Comparison of ENCODE assay signal across 12 cellular contexts in the genomic region with DNA sequence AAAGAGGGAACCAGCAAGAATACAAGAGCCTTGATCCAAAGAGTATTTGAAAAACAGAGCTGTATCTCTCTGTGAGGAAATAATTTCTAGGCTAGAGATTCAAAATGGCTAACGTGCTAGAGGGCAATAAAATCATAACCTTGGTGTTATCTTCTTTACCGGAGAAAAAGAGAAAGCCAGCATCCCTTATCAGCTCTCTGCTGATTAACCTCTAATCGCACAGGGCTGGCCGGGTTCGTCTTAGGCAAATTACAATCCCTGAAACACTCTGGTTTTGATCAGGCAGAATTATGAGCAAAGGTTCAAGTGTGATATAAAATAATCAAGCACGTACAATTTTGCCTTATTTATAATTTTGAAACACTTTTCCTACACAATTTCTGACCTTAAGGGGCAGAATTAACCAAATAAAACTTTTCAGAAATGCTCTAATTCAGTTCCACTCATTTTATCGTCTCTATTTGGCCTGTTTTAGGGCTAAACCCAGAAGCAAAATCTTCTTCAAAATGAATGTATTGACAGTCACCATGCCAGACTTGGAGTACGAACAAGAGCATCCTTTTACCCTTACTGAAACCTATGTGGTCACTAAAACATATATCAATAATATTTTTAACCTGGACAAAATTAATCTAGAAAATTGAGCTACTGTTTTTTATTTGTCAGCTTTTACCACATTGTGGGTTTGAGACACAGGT. TPM values are rescaled to one million over a fixed set of nuclear protein-coding genes. Genes with fewer than 3 reads are reported as not detected.
DNase-seq lines count a peak whose midpoint lies in the region; ATAC-seq, FAIRE-seq and TF ChIP-seq lines count a peak whose summit lies in the region.
"Had no signal": no experiment of that assay in that cellular context is flagged by ENCODE, and none has a peak within 500 bp of the region (broad histone marks: within the 10 kb centered on the region; RNA-seq: fewer than 3 reads in every experiment).

No MANE protein-coding gene starts in this region.

- no peaks in the 10 kb centered on the region for H3K36me3 ChIP-seq in OCI-LY3 (replicated peaks; ENCODE audit: low read depth, low read length)
- no peaks in the 10 kb centered on the region for H3K36me3 ChIP-seq in GM12878 (ENCODE audit: control insufficient read depth in 2 of 2, insufficient read depth in 2 of 2, low read length in 1 of 2)
- H3K36me3 ChIP-seq in lower lobe of right lung = no peaks in the 10 kb centered on the region
- H3K36me3 ChIP-seq: gastrocnemius medialis, thoracic aorta had no signal

- H3K4me2 ChIP-seq in OCI-LY3 (ENCODE audit: low read length) (peak overlapping the region; percentile 67), GM12878 (ENCODE audit: control insufficient read depth, insufficient read depth) (peak overlapping the region; percentile 78)

- H3K27ac Mint-ChIP-seq in activated T-cell treated with anti-CD3 and anti-CD28 coated beads, Interleukin-2, amount 50 U/mL, for 24 hours = peak overlapping the region; percentile 82
- peak overlapping the region; percentile 92 for H3K27ac Mint-ChIP-seq in stimulated activated naive B cell treated with anti-CD40 and anti-IgM and Interleukin-4, amounts not matched to agents 10 μg/mL and 1 μg/mL and 100 μg/mL, for 72 hours
- no peak overlapping the region for H3K27ac Mint-ChIP-seq in mesothelial cell of epicardium

- peaks cover 15% of the 10 kb centered on the region for H3K36me3 Mint-ChIP-seq in activated T-cell treated with anti-CD3 and anti-CD28 coated beads, Interleukin-2, amount 50 U/mL, for 24 hours (ENCODE audit: low read depth)
- H3K36me3 Mint-ChIP-seq in stimulated activated naive B cell treated with anti-CD40 and anti-IgM and Interleukin-4, amounts not matched to agents 10 μg/mL and 1 μg/mL and 100 μg/mL, for 72 hours = peaks cover 0 to 6% of the 10 kb centered on the region in 2 donors
- H3K36me3 Mint-ChIP-seq in mesothelial cell of epicardium = no peaks in the 10 kb centered on the region

- peak; percentile 44 for FAIRE-seq in GM12878 (lab: Jason Lieb, UNC)

- no peaks in the 10 kb centered on the region for H3K9me3 ChIP-seq in OCI-LY3 (ENCODE audit: insufficient read depth, low read length)
- no peaks in the 10 kb centered on the region for H3K9me3 ChIP-seq in GM12878 (replicated peaks; ENCODE audit: control insufficient read depth, insufficient read depth, low read length)
- H3K9me3 ChIP-seq in lower lobe of right lung = no peaks in the 10 kb centered on the region
- H3K9me3 ChIP-seq: gastrocnemius medialis, thoracic aorta had no signal

- peak; percentile 56 for ATAC-seq in GM12878
- peak; percentile 16 to 28 for ATAC-seq in stimulated activated naive B cell treated with anti-CD40 and anti-IgM and Interleukin-4, amounts not matched to agents 10 μg/mL and 1 μg/mL and 100 μg/mL, for 72 hours (replicated peaks)
- no peak for ATAC-seq in GM18505 (IDR thresholded peaks at IDR 0.05; ENCODE audit: unreplicated experiment)
- ATAC-seq in lower lobe of right lung = no peak

- no peak for TF ChIP-seq RAD21 in GM12878 (IDR thresholded peaks at IDR 0.05; ENCODE audit: insufficient read depth, low read depth, low read length)

- H3K27ac ChIP-seq in OCI-LY3 (ENCODE audit: low read length) (peak overlapping the region; percentile 70), GM12878 (ENCODE audit: control insufficient read depth, insufficient read depth) (peak overlapping the region; percentile 73), lower lobe of right lung (no peak overlapping the region)
- H3K27ac ChIP-seq: gastrocnemius medialis, parathyroid adenoma, thoracic aorta had no signal

- TF ChIP-seq POLR2A in GM12878 (IDR thresholded peaks at IDR 0.05; ENCODE audit: low read depth, low read length) (no peak), GM18505 (IDR thresholded peaks at IDR 0.05; ENCODE audit: borderline replicate concordance, extremely low read depth, insufficient read depth, insufficient read length) (no peak)

- no peaks in the 10 kb centered on the region for H3K9me3 Mint-ChIP-seq in activated T-cell treated with anti-CD3 and anti-CD28 coated beads, Interleukin-2, amount 50 U/mL, for 24 hours
- H3K9me3 Mint-ChIP-seq in stimulated activated naive B cell treated with anti-CD40 and anti-IgM and Interleukin-4, amounts not matched to agents 10 μg/mL and 1 μg/mL and 100 μg/mL, for 72 hours = peaks cover 0 to 1% of the 10 kb centered on the region in 2 donors
- H3K9me3 Mint-ChIP-seq in mesothelial cell of epicardium = no peaks in the 10 kb centered on the region

- intact Hi-C loops in GM12878 (cut with micrococcal nuclease; ENCODE audit: unreplicated experiment) (loop anchor here (1.0 to 5.0 kb wide), 6 partner anchors 29 to 455 kb away; a partner anchor contains a TSS), lower lobe of right lung (cut with DNase I) (no loop called here)

- CTCF ChIA-PET in GM12878 (lab: Yijun Ruan, JAX) = interaction anchor here (0.6 to 6.6 kb wide), 62 partner anchors 9 to 1163 kb away, joined by 3 to 311 read pairs (median 6); a partner anchor contains a TSS

- peaks cover 33% of the 10 kb centered on the region for H3K4me1 Mint-ChIP-seq in activated T-cell treated with anti-CD3 and anti-CD28 coated beads, Interleukin-2, amount 50 U/mL, for 24 hours (ENCODE audit: low read depth)
- peaks cover 18 to 36% of the 10 kb centered on the region in 2 donors for H3K4me1 Mint-ChIP-seq in stimulated activated naive B cell treated with anti-CD40 and anti-IgM and Interleukin-4, amounts not matched to agents 10 μg/mL and 1 μg/mL and 100 μg/mL, for 72 hours
- peaks cover 2% of the 10 kb centered on the region for H3K4me1 Mint-ChIP-seq in mesothelial cell of epicardium

- peak overlapping the region; percentile 50 for H3K9ac ChIP-seq in OCI-LY3 (ENCODE audit: low read length)
- H3K9ac ChIP-seq in GM12878 (ENCODE audit: control insufficient read depth, insufficient read depth, low read length) = peak overlapping the region; percentile 71
- H3K9ac ChIP-seq: parathyroid adenoma had no signal

- RAD21 ChIA-PET in GM12878 (lab: Charles Lee; ENCODE audit: unreplicated experiment) = interaction anchor here (0.7 to 7.2 kb wide), 44 partner anchors 10 to 454 kb away, joined by 3 to 236 read pairs (median 5); a partner anchor contains a TSS

- WGBS in GM12878 (ENCODE audit: insufficient coverage, insufficient replicate concordance, low lambda C conversion rate, missing lambda C conversion rate) = under 1% methylated on average over 8 of the region's 8 CpGs

- no peaks in the 10 kb centered on the region for H3K79me2 ChIP-seq in OCI-LY3 (ENCODE audit: low read length)
- H3K79me2 ChIP-seq in GM12878 (ENCODE audit: control insufficient read depth, insufficient read depth, low read length) = no peaks in the 10 kb centered on the region
- H3K79me2 ChIP-seq: parathyroid adenoma had no signal

- no peak for TF ChIP-seq EP300 in GM12878 (IDR thresholded peaks at IDR 0.05; ENCODE audit: borderline replicate concordance in 1 of 2, control insufficient read depth in 1 of 2, low read depth in 2 of 2, low read length in 2 of 2)

- TF ChIP-seq CTCF in OCI-LY3 (IDR thresholded peaks at IDR 0.05; ENCODE audit: low read depth, low read length) (no peak), GM12878 (IDR thresholded peaks at IDR 0.05 in 2 of 3, conservative IDR thresholded peaks at IDR 0.05 in 1 of 3; ENCODE audit: control insufficient read depth in 2 of 3, extremely low read depth in 1 of 3, insufficient read depth in 1 of 3, low read depth in 3 of 3, low read length in 3 of 3) (no peak), mesothelial cell of epicardium (IDR thresholded peaks at IDR 0.05; ENCODE audit: unreplicated experiment) (no peak), lower lobe of right lung (IDR thresholded peaks at IDR 0.05) (no peak)

- H3K4me1 ChIP-seq in OCI-LY3 (ENCODE audit: low read length) = peaks cover 39% of the 10 kb centered on the region
- peaks cover 23% of the 10 kb centered on the region for H3K4me1 ChIP-seq in GM12878 (ENCODE audit: control insufficient read depth, insufficient read depth, low read length)
- H3K4me1 ChIP-seq in lower lobe of right lung = no peaks in the 10 kb centered on the region
- H3K4me1 ChIP-seq: gastrocnemius medialis, parathyroid adenoma had no signal

- H3K27me3 Mint-ChIP-seq in activated T-cell treated with anti-CD3 and anti-CD28 coated beads, Interleukin-2, amount 50 U/mL, for 24 hours = no peaks in the 10 kb centered on the region
- H3K27me3 Mint-ChIP-seq in stimulated activated naive B cell treated with anti-CD40 and anti-IgM and Interleukin-4, amounts not matched to agents 10 μg/mL and 1 μg/mL and 100 μg/mL, for 72 hours = no peaks in the 10 kb centered on the region
- H3K27me3 Mint-ChIP-seq in mesothelial cell of epicardium (ENCODE audit: low read depth) = peaks cover 61% of the 10 kb centered on the region

- no peak for DNase-seq in activated T-cell treated with anti-CD3 and anti-CD28 coated beads, Interleukin-2, amount 50 U/mL, for 24 hours
- no peak for DNase-seq in activated T-cell treated with anti-CD3 and anti-CD28 coated beads, Interleukin-2, amount 50 U/mL, for 48 hours
- no peak for DNase-seq in GM12878 (ENCODE audit: low read depth, low spot score)
- no peak for DNase-seq in stimulated activated naive B cell treated with anti-CD40 and anti-IgM and Interleukin-4, amounts not matched to agents 10 μg/mL and 1 μg/mL and 100 μg/mL, for 72 hours
- DNase-seq in mesothelial cell of epicardium (ENCODE audit: low spot score in 2 of 2, unreplicated experiment in 2 of 2) = no peak
- DNase-seq in lower lobe of right lung = no peak

- in situ Hi-C loops in GM12878 (cut with MboI) = loop anchor here (5.0 kb wide), 1 partner anchor 455 kb away; no protein-coding TSS in a partner anchor

- H3K4me3 Mint-ChIP-seq in activated T-cell treated with anti-CD3 and anti-CD28 coated beads, Interleukin-2, amount 50 U/mL, for 24 hours = no peak overlapping the region
- no peak overlapping the region for H3K4me3 Mint-ChIP-seq in stimulated activated naive B cell treated with anti-CD40 and anti-IgM and Interleukin-4, amounts not matched to agents 10 μg/mL and 1 μg/mL and 100 μg/mL, for 72 hours
- no peak overlapping the region for H3K4me3 Mint-ChIP-seq in mesothelial cell of epicardium

- H3K27me3 ChIP-seq in OCI-LY3 (ENCODE audit: low read depth, low read length) (peaks cover 15% of the 10 kb centered on the region), GM12878 (replicated peaks in 1 of 2; ENCODE audit: control insufficient read depth in 2 of 2, insufficient read depth in 2 of 2, low read length in 1 of 2) (no peaks in the 10 kb centered on the region), lower lobe of right lung (ENCODE audit: low read depth) (no peaks in the 10 kb centered on the region)
- H3K27me3 ChIP-seq: gastrocnemius medialis had no signal

- H2AFZ ChIP-seq in OCI-LY3 (ENCODE audit: low read depth, low read length) = 0 out of 2 replicates have a peak overlapping the region, but pooled peaks have one; percentile 14
- H2AFZ ChIP-seq in GM12878 (ENCODE audit: control insufficient read depth, low read depth, low read length) = peak overlapping the region; percentile 75
- H2AFZ ChIP-seq: parathyroid adenoma had no signal

- no TSS peak for BruUV-seq in GM12878 (replicated peaks; lab: Mats Ljungman, UMichigan)

- SMC1A ChIA-PET in GM12878 (lab: Charles Lee; ENCODE audit: uncharacterized antibody, unreplicated experiment) = interaction anchor here (0.6 to 6.7 kb wide), 69 partner anchors 10 to 623 kb away, joined by 3 to 226 read pairs (median 5); a partner anchor contains a TSS

- H4K20me1 ChIP-seq in OCI-LY3 (ENCODE audit: insufficient read depth, low read length) (no peaks in the 10 kb centered on the region), GM12878 (ENCODE audit: control insufficient read depth, insufficient read depth) (no peaks in the 10 kb centered on the region)

- peak overlapping the region; percentile 33 for H3K4me3 ChIP-seq in OCI-LY3 (ENCODE audit: low read length)
- H3K4me3 ChIP-seq in GM12878 = no peak overlapping the region
- no peak overlapping the region for H3K4me3 ChIP-seq in lower lobe of right lung
- H3K4me3 ChIP-seq: gastrocnemius medialis, thoracic aorta had no signal

- POLR2A ChIA-PET in GM12878 (lab: Charles Lee) = interaction anchor here (0.5 to 4.1 kb wide), 20 partner anchors 8 to 453 kb away, joined by 3 to 56 read pairs (median 4); a partner anchor contains a TSS

RNA-seq across cellular contexts. Expression of a gene that starts 13.7 kb away (rescaled TPM):
- 21.6 and 24.8 TPM in 2 replicates for total RNA-seq in GM12878 (2013; cell fraction: nucleolus; rRNA removed)
- total RNA-seq in GM12878 (2014; rRNA removed) (251 and 255 TPM in 2 replicates), GM12878 (2014; rRNA removed; fragmentation: Illumina TruSeq; extraction: Trizol) (167 and 171 TPM in 2 replicates), GM12878 (2021) (237 and 271 TPM in 2 replicates), mesothelial cell of epicardium (0.81 to 0.82 TPM in 2 of 3 replicates, not detected in the other), lower lobe of right lung (74.5 TPM)
- 109 TPM for polyA plus RNA-seq in GM12878 (2011; ENCODE audit: low read depth)
- polyA plus RNA-seq in GM12878 (2011; rRNA removed) (253 and 359 TPM in 2 replicates), GM12878 (2014; fragmentation: Illumina TruSeq; extraction: Trizol) (86.8 and 181 TPM in 2 replicates), GM12878 (2014; fragmentation: Nextera tagmentation; extraction: Ambion mirVana) (100 to 1,000 TPM; 202 to 299 TPM), GM12878 (2014; rRNA removed) (341 and 375 TPM in 2 replicates), GM12878 (2016; fragmentation: Nextera tagmentation; extraction: Ambion mirVana) (100 to 1,000 TPM; 483 to 517 TPM)
- polyA plus RNA-seq in GM12878 (2011; cell fraction: cytosol; rRNA removed) = 446 and 599 TPM in 2 replicates
- 215 and 228 TPM in 2 replicates for polyA plus RNA-seq in GM12878 (2011; cell fraction: nucleus; rRNA removed)
- polyA plus RNA-seq in GM12878 (2012) = 183 and 244 TPM in 2 replicates
- polyA minus RNA-seq in GM12878 (2011; rRNA and poly(A)+ RNA removed) = 185 and 260 TPM in 2 replicates
- 78.0 and 81.2 TPM in 2 replicates for polyA minus RNA-seq in GM12878 (2011; cell fraction: cytosol; rRNA and poly(A)+ RNA removed)
- 34.8 and 51.7 TPM in 2 replicates for polyA minus RNA-seq in GM12878 (2011; cell fraction: nucleus; rRNA and poly(A)+ RNA removed)

RNA-seq across cellular contexts. Expression of a gene that starts 14.2 kb away (rescaled TPM):
- 96.1 and 104 TPM in 2 replicates for total RNA-seq in GM12878 (2013; cell fraction: nucleolus; rRNA removed)
- total RNA-seq in GM12878 (2014; rRNA removed) (179 and 183 TPM in 2 replicates), GM12878 (2014; rRNA removed; fragmentation: Illumina TruSeq; extraction: Trizol) (103 and 108 TPM in 2 replicates), GM12878 (2021) (177 and 194 TPM in 2 replicates), mesothelial cell of epicardium (9.3 to 10.4 TPM (median 10.3 TPM) in 3 replicates), lower lobe of right lung (63.9 TPM)
- 87.7 TPM for polyA plus RNA-seq in GM12878 (2011; ENCODE audit: low read depth)
- polyA plus RNA-seq in GM12878 (2011; rRNA removed) (136 and 198 TPM in 2 replicates), GM12878 (2014; fragmentation: Illumina TruSeq; extraction: Trizol) (107 and 126 TPM in 2 replicates), GM12878 (2014; fragmentation: Nextera tagmentation; extraction: Ambion mirVana) (10 to 100 TPM; 33.4 to 60.0 TPM), GM12878 (2014; rRNA removed) (160 and 161 TPM in 2 replicates), GM12878 (2016; fragmentation: Nextera tagmentation; extraction: Ambion mirVana) (100 to 1,000 TPM; 230 to 249 TPM)
- 194 and 208 TPM in 2 replicates for polyA plus RNA-seq in GM12878 (2011; cell fraction: cytosol; rRNA removed)
- 238 and 367 TPM in 2 replicates for polyA plus RNA-seq in GM12878 (2011; cell fraction: nucleus; rRNA removed)
- polyA plus RNA-seq in GM12878 (2012) = 170 and 179 TPM in 2 replicates
- 154 and 194 TPM in 2 replicates for polyA minus RNA-seq in GM12878 (2011; rRNA and poly(A)+ RNA removed)
- polyA minus RNA-seq in GM12878 (2011; cell fraction: cytosol; rRNA and poly(A)+ RNA removed) = 60.6 and 63.3 TPM in 2 replicates
- 62.0 and 67.4 TPM in 2 replicates for polyA minus RNA-seq in GM12878 (2011; cell fraction: nucleus; rRNA and poly(A)+ RNA removed)

RNA-seq across cellular contexts. Expression of a gene that starts 23.9 kb away (rescaled TPM):
- 49.6 and 50.1 TPM in 2 replicates for total RNA-seq in GM12878 (2013; cell fraction: nucleolus; rRNA removed)
- total RNA-seq in GM12878 (2014; rRNA removed) (386 and 388 TPM in 2 replicates), GM12878 (2014; rRNA removed; fragmentation: Illumina TruSeq; extraction: Trizol) (311 and 327 TPM in 2 replicates), GM12878 (2021) (366 TPM in 2 replicates), mesothelial cell of epicardium (12.3 to 14.2 TPM (median 14.1 TPM) in 3 replicates), lower lobe of right lung (103 TPM)
- 129 TPM for polyA plus RNA-seq in GM12878 (2011; ENCODE audit: low read depth)
- polyA plus RNA-seq in GM12878 (2011; rRNA removed) (321 and 384 TPM in 2 replicates), GM12878 (2014; fragmentation: Illumina TruSeq; extraction: Trizol) (272 and 304 TPM in 2 replicates), GM12878 (2014; fragmentation: Nextera tagmentation; extraction: Ambion mirVana) (100 to 1,000 TPM; 353 to 557 TPM), GM12878 (2014; rRNA removed) (374 and 411 TPM in 2 replicates), GM12878 (2016; fragmentation: Nextera tagmentation; extraction: Ambion mirVana) (100 to 1,000 TPM; 495 to 538 TPM)
- polyA plus RNA-seq in GM12878 (2011; cell fraction: cytosol; rRNA removed) = 482 and 548 TPM in 2 replicates
- polyA plus RNA-seq in GM12878 (2011; cell fraction: nucleus; rRNA removed) = 310 and 330 TPM in 2 replicates
- 201 TPM in 2 replicates for polyA plus RNA-seq in GM12878 (2012)
- polyA minus RNA-seq in GM12878 (2011; rRNA and poly(A)+ RNA removed) = 253 and 255 TPM in 2 replicates
- polyA minus RNA-seq in GM12878 (2011; cell fraction: cytosol; rRNA and poly(A)+ RNA removed) = 49.0 and 55.5 TPM in 2 replicates
- 48.2 and 65.3 TPM in 2 replicates for polyA minus RNA-seq in GM12878 (2011; cell fraction: nucleus; rRNA and poly(A)+ RNA removed)

RNA-seq across cellular contexts. Expression of a gene that starts 29.2 kb away (rescaled TPM):
- 57.5 and 70.6 TPM in 2 replicates for total RNA-seq in GM12878 (2013; cell fraction: nucleolus; rRNA removed)
- total RNA-seq in GM12878 (2014; rRNA removed) (58.1 and 60.3 TPM in 2 replicates), GM12878 (2014; rRNA removed; fragmentation: Illumina TruSeq; extraction: Trizol) (31.9 and 37.2 TPM in 2 replicates), GM12878 (2021) (77.2 and 87.3 TPM in 2 replicates), mesothelial cell of epicardium (22.9 to 24.2 TPM (median 23.6 TPM) in 3 replicates), lower lobe of right lung (81.8 TPM)
- polyA plus RNA-seq in GM12878 (2011; ENCODE audit: low read depth) = 17.3 TPM
- polyA plus RNA-seq in GM12878 (2011; rRNA removed) (25.5 and 38.8 TPM in 2 replicates), GM12878 (2014; fragmentation: Illumina TruSeq; extraction: Trizol) (45.7 and 47.7 TPM in 2 replicates), GM12878 (2014; fragmentation: Nextera tagmentation; extraction: Ambion mirVana) (1 to 10 TPM; 5.3 to 6.7 TPM), GM12878 (2014; rRNA removed) (49.6 and 71.6 TPM in 2 replicates), GM12878 (2016; fragmentation: Nextera tagmentation; extraction: Ambion mirVana) (1 to 10 TPM; 8.3 to 9.0 TPM)
- polyA plus RNA-seq in GM12878 (2011; cell fraction: cytosol; rRNA removed) = 34.8 and 37.7 TPM in 2 replicates
- 129 and 147 TPM in 2 replicates for polyA plus RNA-seq in GM12878 (2011; cell fraction: nucleus; rRNA removed)
- polyA plus RNA-seq in GM12878 (2012) = 31.6 and 38.9 TPM in 2 replicates
- 36.8 and 38.2 TPM in 2 replicates for polyA minus RNA-seq in GM12878 (2011; rRNA and poly(A)+ RNA removed)
- polyA minus RNA-seq in GM12878 (2011; cell fraction: cytosol; rRNA and poly(A)+ RNA removed) = 9.1 and 12.2 TPM in 2 replicates
- polyA minus RNA-seq in GM12878 (2011; cell fraction: nucleus; rRNA and poly(A)+ RNA removed) = 32.5 and 50.3 TPM in 2 replicates

RNA-seq across cellular contexts. Expression of a gene that starts 50.9 kb away (rescaled TPM):
- total RNA-seq in GM12878 (2013; cell fraction: nucleolus; rRNA removed) = 13.7 and 16.5 TPM in 2 replicates
- total RNA-seq in GM12878 (2014; rRNA removed) (38.4 and 43.5 TPM in 2 replicates), GM12878 (2014; rRNA removed; fragmentation: Illumina TruSeq; extraction: Trizol) (33.3 and 38.1 TPM in 2 replicates), GM12878 (2021) (30.3 and 31.5 TPM in 2 replicates), mesothelial cell of epicardium (0.35 to 0.52 TPM (median 0.45 TPM) in 3 replicates), lower lobe of right lung (0.95 TPM)
- polyA plus RNA-seq in GM12878 (2011; ENCODE audit: low read depth) = 62.1 TPM
- polyA plus RNA-seq in GM12878 (2011; rRNA removed) (32.7 and 41.1 TPM in 2 replicates), GM12878 (2014; fragmentation: Illumina TruSeq; extraction: Trizol) (47.8 and 63.6 TPM in 2 replicates), GM12878 (2014; fragmentation: Nextera tagmentation; extraction: Ambion mirVana) (10 to 100 TPM; 75.6 to 79.1 TPM), GM12878 (2014; rRNA removed) (30.6 and 35.5 TPM in 2 replicates), GM12878 (2016; fragmentation: Nextera tagmentation; extraction: Ambion mirVana) (10 to 100 TPM; 27.4 to 29.6 TPM)
- 25.8 and 29.7 TPM in 2 replicates for polyA plus RNA-seq in GM12878 (2011; cell fraction: cytosol; rRNA removed)
- 55.6 and 69.1 TPM in 2 replicates for polyA plus RNA-seq in GM12878 (2011; cell fraction: nucleus; rRNA removed)
- 50.2 and 60.2 TPM in 2 replicates for polyA plus RNA-seq in GM12878 (2012)
- polyA minus RNA-seq in GM12878 (2011; rRNA and poly(A)+ RNA removed) = 13.2 and 15.1 TPM in 2 replicates
- 1.5 and 3.5 TPM in 2 replicates for polyA minus RNA-seq in GM12878 (2011; cell fraction: cytosol; rRNA and poly(A)+ RNA removed)
- 8.5 and 10.1 TPM in 2 replicates for polyA minus RNA-seq in GM12878 (2011; cell fraction: nucleus; rRNA and poly(A)+ RNA removed)
- total RNA-seq: SK-MEL-5 had no signal

Comparison
In these comparisons a context has a peak if more than half of its experiments do, and no peak if none do; other contexts are left out.
1. ATAC-seq: peak in GM12878 (single experiment) and stimulated activated naive B cell treated with anti-CD40 and anti-IgM and Interleukin-4, amounts not matched to agents 10 μg/mL and 1 μg/mL and 100 μg/mL, for 72 hours (2 of 2); none in GM18505 (single experiment) and lower lobe of right lung (0 of 2).
2. RNA of a gene that starts 13.7 kb away (total RNA-seq): 21.6 to 271 TPM in GM12878 and 74.5 TPM in lower lobe of right lung (single experiment); 0.81 to 0.82 TPM in mesothelial cell of epicardium; every median in the first group is over 10 times any median in the second.